In the genomic region with DNA sequence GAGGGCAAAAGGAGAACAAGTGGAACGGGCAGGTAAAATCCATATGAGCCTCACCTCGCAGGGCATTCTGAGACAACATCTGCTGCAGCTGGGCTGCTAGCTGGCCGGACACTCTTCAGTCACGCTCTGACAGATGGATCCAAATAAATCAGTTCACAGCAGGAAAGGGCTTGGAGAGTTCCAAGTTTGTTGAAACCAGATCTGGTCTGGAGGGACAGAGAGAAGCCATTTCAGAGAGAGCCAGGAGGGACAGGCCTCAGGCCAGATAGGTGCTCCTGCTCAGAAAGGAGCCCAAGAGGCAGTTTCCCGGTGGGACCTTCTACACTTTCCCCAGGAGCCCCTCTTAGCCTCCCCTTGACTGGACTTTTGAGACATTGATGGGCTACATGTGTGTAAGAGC, we compare ENCODE assay signal across 29 cellular contexts. TPM values are rescaled to one million over a fixed set of nuclear protein-coding genes. Genes with fewer than 3 reads are reported as not detected.
"Had no signal": no experiment of that assay in that cellular context is flagged by ENCODE, and none has a peak within 500 bp of the region (broad histone marks: within the 10 kb centered on the region; RNA-seq: fewer than 3 reads in every experiment).

No MANE protein-coding gene starts in this region.

- H3K4me1 Mint-ChIP-seq: immature natural killer cell; naive B cell; stimulated activated memory B cell treated with anti-CD40 and anti-IgM and Interleukin-4, amounts not matched to agents 10 μg/mL and 1 μg/mL and 100 μg/mL, for 72 hours had no signal

- H3K36me3 ChIP-seq: esophagus muscularis mucosa, gastroesophageal sphincter, pancreas, right lobe of liver, spleen, stomach, thoracic aorta, transverse colon had no signal

- H3K4me3 Mint-ChIP-seq: dendritic cell treated with granulocyte-macrophage colony-stimulating factor and Interleukin-4, amounts not matched to agents 40 ng/mL and 50 ng/mL, for 4 days; effector memory CD8-positive, alpha-beta T cell; immature natural killer cell; naive B cell; stimulated activated memory B cell treated with anti-CD40 and anti-IgM and Interleukin-4, amounts not matched to agents 10 μg/mL and 1 μg/mL and 100 μg/mL, for 72 hours had no signal

- H3K4me3 ChIP-seq: esophagus muscularis mucosa, gastroesophageal sphincter, pancreas, right lobe of liver, spleen, stomach, thoracic aorta, transverse colon had no signal

- H3K4me1 ChIP-seq: esophagus muscularis mucosa, gastroesophageal sphincter, pancreas, right lobe of liver, spleen, transverse colon had no signal

- H3K9me3 ChIP-seq: gastroesophageal sphincter, pancreas, right lobe of liver, spleen, stomach, thoracic aorta, transverse colon had no signal

- H3K9me3 Mint-ChIP-seq: dendritic cell treated with granulocyte-macrophage colony-stimulating factor and Interleukin-4, amounts not matched to agents 40 ng/mL and 50 ng/mL, for 4 days; effector memory CD8-positive, alpha-beta T cell; stimulated activated memory B cell treated with anti-CD40 and anti-IgM and Interleukin-4, amounts not matched to agents 10 μg/mL and 1 μg/mL and 100 μg/mL, for 72 hours had no signal

- H3K27ac ChIP-seq: epithelial cell of prostate, esophagus muscularis mucosa, gastroesophageal sphincter, pancreas, right lobe of liver, spleen, stomach had no signal

- ATAC-seq: effector memory CD8-positive, alpha-beta T cell; gastroesophageal sphincter; left cardiac atrium; pancreas; right lobe of liver; stimulated activated memory B cell treated with anti-CD40 and anti-IgM and Interleukin-4, amounts not matched to agents 10 μg/mL and 1 μg/mL and 100 μg/mL, for 72 hours had no signal

- H3K27me3 Mint-ChIP-seq: progenitor cell of endocrine pancreas; stimulated activated memory B cell treated with anti-CD40 and anti-IgM and Interleukin-4, amounts not matched to agents 10 μg/mL and 1 μg/mL and 100 μg/mL, for 72 hours had no signal

- H3K27me3 ChIP-seq: esophagus muscularis mucosa, gastroesophageal sphincter, pancreas, right lobe of liver, stomach, transverse colon had no signal

- H3K27ac Mint-ChIP-seq: dendritic cell treated with granulocyte-macrophage colony-stimulating factor and Interleukin-4, amounts not matched to agents 40 ng/mL and 50 ng/mL, for 4 days; effector memory CD8-positive, alpha-beta T cell; immature natural killer cell; naive B cell; progenitor cell of endocrine pancreas; stimulated activated memory B cell treated with anti-CD40 and anti-IgM and Interleukin-4, amounts not matched to agents 10 μg/mL and 1 μg/mL and 100 μg/mL, for 72 hours had no signal

- H3K36me3 Mint-ChIP-seq: naive B cell; stimulated activated memory B cell treated with anti-CD40 and anti-IgM and Interleukin-4, amounts not matched to agents 10 μg/mL and 1 μg/mL and 100 μg/mL, for 72 hours had no signal

- DNase-seq: effector memory CD8-positive, alpha-beta T cell; immature natural killer cell; kidney; left cardiac atrium; mesendoderm; naive B cell; nucleus accumbens; pancreas; right lobe of liver; spleen; stimulated activated CD4-positive, alpha-beta T cell treated with anti-CD3 and anti-CD28 coated beads, Interleukin-15, amount 100 ng/mL, for 24 hours; stimulated activated CD4-positive, alpha-beta T cell treated with anti-CD3 and anti-CD28 coated beads, Interleukin-1b, Interleukin-23, amount 100 ng/mL, for 48 hours; stimulated activated CD4-positive, alpha-beta T cell treated with anti-CD3 and anti-CD28 coated beads, Interleukin-4, amount 100 ng/mL, for 24 hours; stomach; substantia nigra; transverse colon had no signal

RNA-seq across cellular contexts. Expression of gene TNP1, which starts 28.2 kb away (rescaled TPM):
- total RNA-seq: esophagus muscularis mucosa, fibroblast of villous mesenchyme, gastroesophageal sphincter, kidney, left cardiac atrium, liver, lung microvascular endothelial cell, pancreas, renal cortical epithelial cell, right lobe of liver, spleen, stomach, thoracic aorta, transverse colon, urinary bladder had no signal
- polyA plus RNA-seq: immature natural killer cell, liver, neural cell, pancreas, spleen, stomach, urinary bladder had no signal
